ENCODE assay signal across 11 cellular contexts in the genomic region with DNA sequence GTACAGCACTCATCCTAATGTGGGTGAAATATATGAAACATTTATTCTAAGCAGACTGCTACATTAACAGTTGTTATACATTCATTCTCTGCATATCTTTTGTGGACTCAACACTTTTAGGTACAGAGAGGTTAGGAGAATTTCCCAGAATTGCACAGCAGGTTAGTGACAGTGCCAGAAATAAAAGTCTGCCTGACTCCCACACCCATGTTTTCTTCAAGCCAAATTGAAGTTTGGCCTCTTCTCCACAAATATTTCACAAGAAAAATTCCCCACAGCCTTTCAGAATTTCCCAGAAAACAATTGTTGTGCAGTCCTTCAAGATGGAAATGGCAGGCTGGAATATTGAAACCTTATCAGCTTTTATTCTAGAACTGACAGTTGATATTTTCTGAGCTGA.
DNase-seq lines count a peak whose midpoint lies in the region; ATAC-seq, FAIRE-seq and TF ChIP-seq lines count a peak whose summit lies in the region.
"Had no signal": no experiment of that assay in that cellular context is flagged by ENCODE, and none has a peak within 500 bp of the region (broad histone marks: within the 10 kb centered on the region; RNA-seq: fewer than 3 reads in every experiment).

No MANE protein-coding gene starts in this region.

- no peaks in the 10 kb centered on the region for H3K27me3 ChIP-seq in thymus (ENCODE audit: control insufficient read depth, insufficient read depth)

- H3K4me1 ChIP-seq in thymus (ENCODE audit: control insufficient read depth, insufficient read depth, low read length): peaks cover 40% of the 10 kb centered on the region

- no peak overlapping the region for H3K4me3 ChIP-seq in thymus (ENCODE audit: low read length)
- no peak overlapping the region for H3K4me3 ChIP-seq in lower leg skin (ENCODE audit: low read depth, poor library complexity, severe bottlenecking)

- no peak for TF ChIP-seq CTCF in lower leg skin (IDR thresholded peaks at IDR 0.05)

- H3K36me3 ChIP-seq in thymus (ENCODE audit: control insufficient read depth, insufficient read depth): no peaks in the 10 kb centered on the region

- intact Hi-C loops in activated CD4-positive, alpha-beta T cell treated with anti-CD3 and anti-CD28 coated beads for 36 hours (cut with DNase I, micrococcal nuclease): loop anchor here (2.0 to 10.0 kb wide), 5 partner anchors 28 to 510 kb away; partner anchors contain the start of gene ZFP36L1 (in 1 of the 2)
- intact Hi-C loops in activated T-helper 1 cell treated with anti-CD3 and anti-CD28 coated beads, Interleukin-12 subunit alpha, Interleukin-12 subunit beta, Interleukin-2, Interleukin-4 antibody, amounts not matched to agents 30 ng/mL and 10 ng/mL and 1 ng/mL, durations not matched to agents 14 hours and 24 hours and 36 hours (cut with micrococcal nuclease): loop anchor here (2.0 to 10.0 kb wide), 6 partner anchors 16 to 508 kb away; partner anchors contain the start of gene ZFP36L1
- intact Hi-C loops in lower leg skin (cut with DNase I; ENCODE audit: low total_unique reads): no loop called here

- no peaks in the 10 kb centered on the region for H3K9me3 ChIP-seq in thymus (ENCODE audit: control insufficient read depth)

- peak overlapping the region; percentile 72 for H3K27ac Mint-ChIP-seq in activated CD4-positive, alpha-beta T cell treated with anti-CD3 and anti-CD28 coated beads for 36 hours
- H3K27ac Mint-ChIP-seq in activated T-helper 1 cell treated with anti-CD3 and anti-CD28 coated beads, Interleukin-12 subunit alpha, Interleukin-12 subunit beta, Interleukin-2, Interleukin-4 antibody, amounts not matched to agents 30 ng/mL and 10 ng/mL and 1 ng/mL, durations not matched to agents 14 hours and 24 hours and 36 hours: peak overlapping the region; percentile 92
- H3K27ac Mint-ChIP-seq in immature natural killer cell: peak overlapping the region; percentile 93 to 99 (median 98)

- no peak overlapping the region for H3K4me3 Mint-ChIP-seq in activated CD4-positive, alpha-beta T cell treated with anti-CD3 and anti-CD28 coated beads for 36 hours
- no peak overlapping the region for H3K4me3 Mint-ChIP-seq in activated T-helper 1 cell treated with anti-CD3 and anti-CD28 coated beads, Interleukin-12 subunit alpha, Interleukin-12 subunit beta, Interleukin-2, Interleukin-4 antibody, amounts not matched to agents 30 ng/mL and 10 ng/mL and 1 ng/mL, durations not matched to agents 14 hours and 24 hours and 36 hours
- peak overlapping the region; percentile 31 to 80 (median 55) for H3K4me3 Mint-ChIP-seq in immature natural killer cell

- peaks cover 5% of the 10 kb centered on the region for H3K36me3 Mint-ChIP-seq in activated CD4-positive, alpha-beta T cell treated with anti-CD3 and anti-CD28 coated beads for 36 hours (ENCODE audit: low read depth)
- peaks cover 3% of the 10 kb centered on the region for H3K36me3 Mint-ChIP-seq in activated T-helper 1 cell treated with anti-CD3 and anti-CD28 coated beads, Interleukin-12 subunit alpha, Interleukin-12 subunit beta, Interleukin-2, Interleukin-4 antibody, amounts not matched to agents 30 ng/mL and 10 ng/mL and 1 ng/mL, durations not matched to agents 14 hours and 24 hours and 36 hours (ENCODE audit: low read depth)
- no peaks in the 10 kb centered on the region for H3K36me3 Mint-ChIP-seq in immature natural killer cell

- CTCF ChIA-PET in activated CD4-positive, alpha-beta T cell treated with anti-CD3 and anti-CD28 coated beads for 36 hours (lab: Charles Lee): interaction anchor here (0.7 to 2.1 kb wide), 4 partner anchors 8 to 223 kb away, joined by 3 to 8 read pairs (median 5); no protein-coding TSS in a partner anchor

- no peak for ATAC-seq in activated CD4-positive, alpha-beta T cell treated with anti-CD3 and anti-CD28 coated beads for 36 hours

- POLR2A ChIA-PET in activated CD4-positive, alpha-beta T cell treated with anti-CD3 and anti-CD28 coated beads for 36 hours (lab: Charles Lee): no interaction called here

- no peak for DNase-seq in activated CD4-positive, alpha-beta T cell treated with anti-CD3 and anti-CD28 coated beads for 36 hours
- no peak for DNase-seq in activated CD4-positive, alpha-beta T cell treated with anti-CD3 and anti-CD28 coated beads for 4 hours
- DNase-seq in activated T-helper 1 cell treated with anti-CD3 and anti-CD28 coated beads, Interleukin-12 subunit alpha, Interleukin-12 subunit beta, Interleukin-2, Interleukin-4 antibody, amounts not matched to agents 30 ng/mL and 10 ng/mL and 1 ng/mL, durations not matched to agents 14 hours and 24 hours and 36 hours (ENCODE audit: low spot score): no peak
- DNase-seq in immature natural killer cell: no peak
- DNase-seq in frontal cortex (ENCODE audit: low spot score in 2 of 2): no peak
- no peak for DNase-seq in lower leg skin (ENCODE audit: low spot score in 2 of 2)
- no peak for DNase-seq in germinal center (ENCODE audit: low spot score)
- DNase-seq: activated naive CD4-positive, alpha-beta T cell treated with anti-CD3 and anti-CD28 coated beads, Interleukin-2, amount 50 U/mL, for 16 hours; NCI-H1092 treated with DMSO at 0.1 percent for 48 hours; NCI-H526 had no signal

- no peaks in the 10 kb centered on the region for H3K9me3 Mint-ChIP-seq in activated CD4-positive, alpha-beta T cell treated with anti-CD3 and anti-CD28 coated beads for 36 hours (ENCODE audit: low read depth)
- no peaks in the 10 kb centered on the region for H3K9me3 Mint-ChIP-seq in activated T-helper 1 cell treated with anti-CD3 and anti-CD28 coated beads, Interleukin-12 subunit alpha, Interleukin-12 subunit beta, Interleukin-2, Interleukin-4 antibody, amounts not matched to agents 30 ng/mL and 10 ng/mL and 1 ng/mL, durations not matched to agents 14 hours and 24 hours and 36 hours
- H3K9me3 Mint-ChIP-seq in immature natural killer cell: no peaks in the 10 kb centered on the region

- no peak for FAIRE-seq in frontal cortex (lab: Jason Lieb, UNC)

- H3K27me3 Mint-ChIP-seq in activated CD4-positive, alpha-beta T cell treated with anti-CD3 and anti-CD28 coated beads for 36 hours: no peaks in the 10 kb centered on the region
- H3K27me3 Mint-ChIP-seq in activated T-helper 1 cell treated with anti-CD3 and anti-CD28 coated beads, Interleukin-12 subunit alpha, Interleukin-12 subunit beta, Interleukin-2, Interleukin-4 antibody, amounts not matched to agents 30 ng/mL and 10 ng/mL and 1 ng/mL, durations not matched to agents 14 hours and 24 hours and 36 hours (ENCODE audit: insufficient read depth): peaks cover 1% of the 10 kb centered on the region
- peaks cover 2 to 15% (median 3%) of the 10 kb centered on the region in 3 donors for H3K27me3 Mint-ChIP-seq in immature natural killer cell (ENCODE audit: low read depth in 3 of 3)

- H3K4me1 Mint-ChIP-seq in activated CD4-positive, alpha-beta T cell treated with anti-CD3 and anti-CD28 coated beads for 36 hours: peaks cover 85% of the 10 kb centered on the region
- peaks cover 57% of the 10 kb centered on the region for H3K4me1 Mint-ChIP-seq in activated T-helper 1 cell treated with anti-CD3 and anti-CD28 coated beads, Interleukin-12 subunit alpha, Interleukin-12 subunit beta, Interleukin-2, Interleukin-4 antibody, amounts not matched to agents 30 ng/mL and 10 ng/mL and 1 ng/mL, durations not matched to agents 14 hours and 24 hours and 36 hours (ENCODE audit: low read depth)
- peaks cover 79 to 94% of the 10 kb centered on the region in 2 donors for H3K4me1 Mint-ChIP-seq in immature natural killer cell

- H3K27ac ChIP-seq in thymus (ENCODE audit: low read depth): peak overlapping the region; percentile 82

- TF ChIP-seq POLR2A in lower leg skin (IDR thresholded peaks at IDR 0.05): no peak

Comparison
In these comparisons a context has a peak if more than half of its experiments do, and no peak if none do; other contexts are left out.
1. H3K4me3 Mint-ChIP-seq: peak in immature natural killer cell (5 of 5); none in activated CD4-positive, alpha-beta T cell treated with anti-CD3 and anti-CD28 coated beads for 36 hours (single experiment) and activated T-helper 1 cell treated with anti-CD3 and anti-CD28 coated beads, Interleukin-12 subunit alpha, Interleukin-12 subunit beta, Interleukin-2, Interleukin-4 antibody, amounts not matched to agents 30 ng/mL and 10 ng/mL and 1 ng/mL, durations not matched to agents 14 hours and 24 hours and 36 hours (single experiment).
2. Peak in every context shown above with its lines, with median percentiles within 50 percentile points of each other: H3K27ac Mint-ChIP-seq.